36 cellular contexts compared by ENCODE assay signal in the genomic region with DNA sequence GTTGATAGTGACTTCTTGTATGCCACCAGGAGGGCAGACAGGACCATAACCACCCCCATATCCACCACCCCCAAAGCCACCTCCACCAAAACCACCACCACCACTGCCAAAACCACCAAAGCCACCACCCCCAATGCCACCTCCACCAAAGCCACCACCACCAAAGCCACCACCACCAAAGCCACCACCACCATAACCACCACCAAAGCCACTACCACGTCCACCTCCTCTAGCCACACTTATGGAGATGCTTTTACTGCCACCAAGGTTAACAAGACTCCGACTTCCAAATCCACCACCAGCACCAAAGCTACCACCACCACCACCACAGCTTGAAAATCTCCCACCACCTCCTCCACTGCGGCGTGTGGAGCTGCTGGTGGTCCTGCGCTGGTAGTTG. TPM values are rescaled to one million over a fixed set of nuclear protein-coding genes. Genes with fewer than 3 reads are reported as not detected.
"Had no signal": no experiment of that assay in that cellular context is flagged by ENCODE, and none has a peak within 500 bp of the region (broad histone marks: within the 10 kb centered on the region; RNA-seq: fewer than 3 reads in every experiment).

No MANE protein-coding gene starts in this region.

- H3K27ac ChIP-seq: ascending aorta, cardiac muscle cell, SJCRH30, SK-N-MC, WERI-Rb-1 had no signal

- H3K4me3 Mint-ChIP-seq: activated CD8-positive, alpha-beta memory T cell treated with anti-CD3 and anti-CD28 coated beads, Interleukin-2, amount 10 ng/mL, durations not matched to agents 7 days and 5 days; activated naive CD4-positive, alpha-beta T cell treated with anti-CD3 and anti-CD28 coated beads, Interleukin-2, amount 10 ng/mL, durations not matched to agents 7 days and 5 days; activated naive CD8-positive, alpha-beta T cell; central memory CD8-positive, alpha-beta T cell had no signal

- H3K36me3 ChIP-seq: ascending aorta, cardiac muscle cell, SJCRH30, WERI-Rb-1 had no signal

- DNase-seq: activated CD4-positive, alpha-beta T cell treated with anti-CD3 and anti-CD28 coated beads for 1 hour; activated CD4-positive, alpha-beta T cell treated with anti-CD3 and anti-CD28 coated beads for 48 hours; activated CD4-positive, alpha-beta T cell treated with anti-CD3 and anti-CD28 coated beads, Interleukin-2, amount 50 U/mL, for 48 hours; activated CD4-positive, CD25-positive, alpha-beta regulatory T cell; activated CD8-positive, alpha-beta memory T cell treated with anti-CD3 and anti-CD28 coated beads for 24 hours; activated CD8-positive, alpha-beta memory T cell treated with anti-CD3 and anti-CD28 coated beads, Interleukin-2, amount 10 ng/mL, durations not matched to agents 7 days and 5 days; activated CD8-positive, alpha-beta memory T cell treated with anti-CD3 and anti-CD28 coated beads, Interleukin-2, amount 50 U/mL, for 48 hours; activated effector memory CD4-positive, alpha-beta T cell treated with Interleukin-2 at 50 U/mL for 16 hours; activated naive CD4-positive, alpha-beta T cell treated with anti-CD3 and anti-CD28 coated beads, Interleukin-2, amount 10 ng/mL, durations not matched to agents 7 days and 5 days; activated T-cell treated with anti-CD3 and anti-CD28 coated beads, Interleukin-2, amount 50 U/mL, for 48 hours; amygdala; Karpas-422; KBM-7; NCI-H1048; NCI-H1105 treated with DMSO at 0.1 percent for 48 hours; NCI-H1436 treated with DMSO at 0.1 percent for 48 hours; NCI-H1694 treated with DMSO at 0.1 percent for 48 hours; NCI-H2029; NCI-H345; NCI-H524 treated with DMSO at 0.1 percent for 48 hours; SHP77; SJCRH30; T1000; WERI-Rb-1 had no signal

- H3K4me1 ChIP-seq: ascending aorta, SJCRH30 had no signal

- H3K9me3 ChIP-seq: ascending aorta, SJCRH30 had no signal

- H3K27ac Mint-ChIP-seq: activated CD8-positive, alpha-beta memory T cell treated with anti-CD3 and anti-CD28 coated beads, Interleukin-2, amount 10 ng/mL, durations not matched to agents 7 days and 5 days; activated naive CD4-positive, alpha-beta T cell treated with anti-CD3 and anti-CD28 coated beads, Interleukin-2, amount 10 ng/mL, durations not matched to agents 7 days and 5 days; activated naive CD8-positive, alpha-beta T cell had no signal

- H3K27me3 ChIP-seq: ascending aorta, SJCRH30 had no signal

- H3K4me3 ChIP-seq: ascending aorta, cardiac muscle cell, SJCRH30, SK-N-MC had no signal

- ATAC-seq: activated CD8-positive, alpha-beta memory T cell treated with anti-CD3 and anti-CD28 coated beads, Interleukin-2, amount 10 ng/mL, durations not matched to agents 7 days and 5 days; Panc1 had no signal

- H3K9me3 Mint-ChIP-seq: activated naive CD4-positive, alpha-beta T cell treated with anti-CD3 and anti-CD28 coated beads, Interleukin-2, amount 10 ng/mL, durations not matched to agents 7 days and 5 days; central memory CD8-positive, alpha-beta T cell had no signal

- H3K36me3 Mint-ChIP-seq: activated CD8-positive, alpha-beta memory T cell treated with anti-CD3 and anti-CD28 coated beads, Interleukin-2, amount 10 ng/mL, durations not matched to agents 7 days and 5 days; activated naive CD4-positive, alpha-beta T cell treated with anti-CD3 and anti-CD28 coated beads, Interleukin-2, amount 10 ng/mL, durations not matched to agents 7 days and 5 days; activated naive CD8-positive, alpha-beta T cell had no signal

- H3K27me3 Mint-ChIP-seq: activated naive CD8-positive, alpha-beta T cell had no signal

RNA-seq across cellular contexts. Expression of gene KRT1, which starts 0.3 kb away (rescaled TPM):
- total RNA-seq: activated CD8-positive, alpha-beta memory T cell treated with anti-CD3 and anti-CD28 coated beads, Interleukin-2, amount 10 ng/mL, durations not matched to agents 7 days and 5 days; ascending aorta; cardiac muscle cell; MCF 10A; NCI-H460; RPMI7951; SJCRH30 had no signal
- polyA plus RNA-seq: adipose tissue, cardiac muscle cell had no signal

RNA-seq across cellular contexts. Expression of gene KRT77, which starts 23.4 kb away (rescaled TPM):
- total RNA-seq: activated CD8-positive, alpha-beta memory T cell treated with anti-CD3 and anti-CD28 coated beads, Interleukin-2, amount 10 ng/mL, durations not matched to agents 7 days and 5 days; ascending aorta; cardiac muscle cell; MCF 10A; NCI-H460; RPMI7951; SJCRH30; T-helper 1 cell treated with Interleukin-12 subunit alpha and Interleukin-12 subunit beta and Interleukin-4 antibody, amounts not matched to agents 30 ng/mL and 1 ng/mL, for 36 hours; T-helper 2 cell treated with Interferon-gamma antibody and Interleukin-4, amounts not matched to agents 100 ng/mL and 5 ng/mL, for 36 hours had no signal
- polyA plus RNA-seq: cardiac muscle cell had no signal

RNA-seq across cellular contexts. Expression of gene KRT2, which starts 27.9 kb away (rescaled TPM):
- total RNA-seq: activated CD8-positive, alpha-beta memory T cell treated with anti-CD3 and anti-CD28 coated beads, Interleukin-2, amount 10 ng/mL, durations not matched to agents 7 days and 5 days; ascending aorta; cardiac muscle cell; MCF 10A; NCI-H460; RPMI7951; SJCRH30 had no signal
- polyA plus RNA-seq: adipose tissue, cardiac muscle cell had no signal
